Comparison of ENCODE assay signal across 28 cellular contexts in the genomic region with DNA sequence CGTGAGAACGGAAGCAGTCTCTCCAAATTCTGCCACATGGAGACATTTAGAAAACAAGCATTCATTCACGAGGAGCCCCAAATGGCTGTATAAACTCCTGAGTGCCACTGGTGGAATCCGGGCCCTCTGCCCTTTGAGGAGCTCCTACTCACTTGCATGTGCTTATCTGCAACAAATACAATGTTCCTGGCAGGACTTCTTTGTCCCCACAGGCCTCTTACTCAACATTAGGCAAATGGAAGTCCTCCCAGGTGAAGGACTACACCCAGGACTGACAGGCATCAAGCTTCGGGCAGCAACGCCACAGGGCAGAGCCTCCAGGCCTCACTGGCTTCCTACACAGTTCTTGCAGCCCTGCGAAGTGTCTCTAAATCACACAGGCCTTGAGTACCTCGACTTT.
A peak's percentile ranks its signal among the peaks of the same experiment; 100 is the strongest.
DNase-seq lines count a peak whose midpoint lies in the region; ATAC-seq, FAIRE-seq and TF ChIP-seq lines count a peak whose summit lies in the region.
"Had no signal": no experiment of that assay in that cellular context is flagged by ENCODE, and none has a peak within 500 bp of the region (broad histone marks: within the 10 kb centered on the region; RNA-seq: fewer than 3 reads in every experiment).

No MANE protein-coding gene starts in this region.

- TF ChIP-seq CTCF in body of pancreas (IDR thresholded peaks at IDR 0.05) (no peak), left ventricle myocardium inferior (IDR thresholded peaks at IDR 0.05; ENCODE audit: borderline replicate concordance) (no peak), liver (IDR thresholded peaks at IDR 0.05; ENCODE audit: low read depth, low read length, missing input control) (no peak), gastrocnemius medialis (IDR thresholded peaks at IDR 0.05 in 4 of 5, conservative IDR thresholded peaks at IDR 0.05 in 1 of 5) (no peak)

- TF ChIP-seq POLR2A in body of pancreas (IDR thresholded peaks at IDR 0.05) (peak in 1 of 3 donors; percentile 12), gastrocnemius medialis (IDR thresholded peaks at IDR 0.05) (peak; percentile 63 to 67), H54 (IDR thresholded peaks at IDR 0.05; ENCODE audit: low read depth, low read length) (no peak)

- ATAC-seq in body of pancreas (no peak), gastrocnemius medialis (peak; percentile 75 to 81)
- ATAC-seq: A549, Panc1 had no signal

- DNase-seq in body of pancreas = peak in 3 of 4 donors; percentile 66 to 69 (median 68)
- DNase-seq in left ventricle myocardium inferior = no peak
- DNase-seq in gastrocnemius medialis = peak; percentile 78 to 89
- no peak for DNase-seq in cerebellar cortex (ENCODE audit: low spot score)
- no peak for DNase-seq in H54 (ENCODE audit: insufficient read length, low spot score)
- DNase-seq in NCI-H82 treated with DMSO at 0.1 percent for 48 hours (lab: John Stamatoyannopoulos, UW; ENCODE audit: unreplicated experiment) = no peak
- DNase-seq: AML-193; Caco-2; CD4-positive, alpha-beta T cell; DMS 273 treated with DMSO at 0.1 percent for 48 hours; DND-41; Karpas-422; NCI-H1092; NCI-H1417 treated with DMSO at 0.1 percent for 48 hours; NCI-H1694 treated with DMSO at 0.1 percent for 48 hours; NCI-H2081; NCI-H2227 treated with DMSO at 0.1 percent for 48 hours; NCI-H526 treated with DMSO at 0.1 percent for 48 hours; SIG-M5 had no signal

- intact Hi-C loops in body of pancreas (cut with DNase I) = no loop called here
- intact Hi-C loops in left ventricle myocardium inferior (cut with micrococcal nuclease) = no loop called here
- intact Hi-C loops in gastrocnemius medialis (cut with DNase I; ENCODE audit: low total_unique reads) = loop anchor here (1.0 to 5.0 kb wide), 3 partner anchors 8 to 639 kb away; no protein-coding TSS in a partner anchor

- H3K4me3 ChIP-seq in body of pancreas (no peak overlapping the region), left ventricle myocardium inferior (no peak overlapping the region), liver (ENCODE audit: low read depth in 1 of 3, low read length in 3 of 3) (no peak overlapping the region), gastrocnemius medialis (no peak overlapping the region)
- H3K4me3 ChIP-seq: A549; BLaER1 treated with 17β-estradiol and CSF1 and Interleukin-3, amounts not matched to agents 10 nM and 100 nM; SK-N-MC had no signal

- H3K27ac ChIP-seq in body of pancreas (peak overlapping the region in 3 of 4 donors; percentile 36 to 45 (median 43)), left ventricle myocardium inferior (replicated peaks) (peak overlapping the region; percentile 72), liver (ENCODE audit: low read depth in 1 of 2, low read length in 2 of 2) (peak overlapping the region; percentile 36 to 44), gastrocnemius medialis (peak overlapping the region; percentile 78 to 86 (median 82))
- H3K27ac ChIP-seq: A549; BLaER1 treated with 17β-estradiol and CSF1 and Interleukin-3, amounts not matched to agents 10 nM and 100 nM; HL-60; RWPE1; SK-N-MC had no signal

- peak; percentile 33 to 51 for TF ChIP-seq RAD21 in liver (IDR thresholded peaks at IDR 0.05)

- H3K9ac ChIP-seq in liver (ENCODE audit: low read depth in 1 of 2, low read length in 2 of 2) = no peak overlapping the region
- H3K9ac ChIP-seq: BLaER1 treated with 17β-estradiol and CSF1 and Interleukin-3, amounts not matched to agents 10 nM and 100 nM had no signal

- H3K27me3 ChIP-seq in body of pancreas (no peaks in the 10 kb centered on the region), left ventricle myocardium inferior (ENCODE audit: low read depth) (no peaks in the 10 kb centered on the region), liver (ENCODE audit: control insufficient read depth in 4 of 4, insufficient read depth in 4 of 4, low read length in 3 of 4) (no peaks in the 10 kb centered on the region), gastrocnemius medialis (no peaks in the 10 kb centered on the region)
- H3K27me3 ChIP-seq: BLaER1 treated with 17β-estradiol and CSF1 and Interleukin-3, amounts not matched to agents 10 nM and 100 nM had no signal

- WGBS in body of pancreas, 2 donors = 75 to 82% methylated on average over 8 of the region's 8 CpGs
- 32% methylated on average over 8 of the region's 8 CpGs for WGBS in liver

- H3K36me3 ChIP-seq in body of pancreas (replicated peaks in 1 of 2; ENCODE audit: insufficient read depth in 1 of 2, low read depth in 2 of 2) (no peaks in the 10 kb centered on the region), left ventricle myocardium inferior (no peaks in the 10 kb centered on the region), liver (ENCODE audit: control insufficient read depth in 4 of 4, insufficient read depth in 3 of 4, low read depth in 1 of 4, low read length in 3 of 4) (no peaks in the 10 kb centered on the region), gastrocnemius medialis (no peaks in the 10 kb centered on the region)
- H3K36me3 ChIP-seq: BLaER1 treated with 17β-estradiol and CSF1 and Interleukin-3, amounts not matched to agents 10 nM and 100 nM had no signal

- no peak for FAIRE-seq in H54 (lab: Jason Lieb, UNC)
- FAIRE-seq: A549, GM12892, H1 had no signal

- H3K9me3 ChIP-seq in body of pancreas (no peaks in the 10 kb centered on the region), left ventricle myocardium inferior (replicated peaks) (no peaks in the 10 kb centered on the region), liver (ENCODE audit: control insufficient read depth in 4 of 4, low read length in 3 of 4) (no peaks in the 10 kb centered on the region), gastrocnemius medialis (no peaks in the 10 kb centered on the region)
- H3K9me3 ChIP-seq: A549; BLaER1 treated with 17β-estradiol and CSF1 and Interleukin-3, amounts not matched to agents 10 nM and 100 nM; Caco-2 had no signal

- peaks cover 30% of the 10 kb centered on the region for H3K4me1 ChIP-seq in body of pancreas
- peaks cover 81% of the 10 kb centered on the region for H3K4me1 ChIP-seq in left ventricle myocardium inferior
- peaks cover 27 to 39% (median 35%) of the 10 kb centered on the region in 4 donors for H3K4me1 ChIP-seq in liver (ENCODE audit: control insufficient read depth in 4 of 4, insufficient read depth in 4 of 4, low read length in 3 of 4)
- peaks cover 45 to 60% of the 10 kb centered on the region in 2 donors for H3K4me1 ChIP-seq in gastrocnemius medialis

- in situ Hi-C loops in gastrocnemius medialis (cut with MboI; ENCODE audit: low sequenced_read_pairs in 4 of 4) = no loop called here

TF ChIP-seq in liver, 16 proteins besides CTCF, POLR2A, EP300 and RAD21 (continues in another document):
- TF ChIP-seq, protein P1, sequence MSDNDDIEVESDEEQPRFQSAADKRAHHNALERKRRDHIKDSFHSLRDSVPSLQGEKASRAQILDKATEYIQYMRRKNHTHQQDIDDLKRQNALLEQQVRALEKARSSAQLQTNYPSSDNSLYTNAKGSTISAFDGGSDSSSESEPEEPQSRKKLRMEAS (IDR thresholded peaks at IDR 0.05) = peak; percentile 96
- TF ChIP-seq NR2F2 (IDR thresholded peaks at IDR 0.05) = no peak
- TF ChIP-seq, protein P2, sequence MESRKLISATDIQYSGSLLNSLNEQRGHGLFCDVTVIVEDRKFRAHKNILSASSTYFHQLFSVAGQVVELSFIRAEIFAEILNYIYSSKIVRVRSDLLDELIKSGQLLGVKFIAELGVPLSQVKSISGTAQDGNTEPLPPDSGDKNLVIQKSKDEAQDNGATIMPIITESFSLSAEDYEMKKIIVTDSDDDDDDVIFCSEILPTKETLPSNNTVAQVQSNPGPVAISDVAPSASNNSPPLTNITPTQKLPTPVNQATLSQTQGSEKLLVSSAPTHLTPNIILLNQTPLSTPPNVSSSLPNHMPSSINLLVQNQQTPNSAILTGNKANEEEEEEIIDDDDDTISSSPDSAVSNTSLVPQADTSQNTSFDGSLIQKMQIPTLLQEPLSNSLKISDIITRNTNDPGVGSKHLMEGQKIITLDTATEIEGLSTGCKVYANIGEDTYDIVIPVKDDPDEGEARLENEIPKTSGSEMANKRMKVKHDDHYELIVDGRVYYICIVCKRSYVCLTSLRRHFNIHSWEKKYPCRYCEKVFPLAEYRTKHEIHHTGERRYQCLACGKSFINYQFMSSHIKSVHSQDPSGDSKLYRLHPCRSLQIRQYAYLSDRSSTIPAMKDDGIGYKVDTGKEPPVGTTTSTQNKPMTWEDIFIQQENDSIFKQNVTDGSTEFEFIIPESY (IDR thresholded peaks at IDR 0.05) = peak; percentile 78
- peak; percentile 83 to 97 for TF ChIP-seq RXRA (IDR thresholded peaks at IDR 0.05)
- TF ChIP-seq, protein P3, sequence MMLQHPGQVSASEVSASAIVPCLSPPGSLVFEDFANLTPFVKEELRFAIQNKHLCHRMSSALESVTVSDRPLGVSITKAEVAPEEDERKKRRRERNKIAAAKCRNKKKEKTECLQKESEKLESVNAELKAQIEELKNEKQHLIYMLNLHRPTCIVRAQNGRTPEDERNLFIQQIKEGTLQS (IDR thresholded peaks at IDR 0.05) = no peak
- peak in 1 of 2 donors; percentile 82 for TF ChIP-seq JUND (IDR thresholded peaks at IDR 0.05)
- TF ChIP-seq GABPA (IDR thresholded peaks at IDR 0.05 in 1 of 2, conservative IDR thresholded peaks at IDR 0.05 in 1 of 2) = no peak
- TF ChIP-seq HNF4G (IDR thresholded peaks at IDR 0.05) = peak; percentile 8
- peak; percentile 72 for TF ChIP-seq SP1 (IDR thresholded peaks at IDR 0.05)
- peak; percentile 47 for TF ChIP-seq FOXA1 (IDR thresholded peaks at IDR 0.05)
- TF ChIP-seq EGR1 (IDR thresholded peaks at IDR 0.05; ENCODE audit: low read depth in 2 of 2) = peak in 1 of 2 donors; percentile 56
- TF ChIP-seq FOXA2 (IDR thresholded peaks at IDR 0.05) = peak; percentile 54

Comparison
In these comparisons a context has a peak if more than half of its experiments do, and no peak if none do; other contexts are left out.
1. DNase-seq: peak in body of pancreas (3 of 4) and gastrocnemius medialis (2 of 2); none in left ventricle myocardium inferior (single experiment), cerebellar cortex (single experiment), H54 (single experiment) and NCI-H82 treated with DMSO at 0.1 percent for 48 hours (single experiment).
2. Peak in every context shown above with its lines, with median percentiles within 50 percentile points of each other: H3K27ac ChIP-seq.